In the genomic region with DNA sequence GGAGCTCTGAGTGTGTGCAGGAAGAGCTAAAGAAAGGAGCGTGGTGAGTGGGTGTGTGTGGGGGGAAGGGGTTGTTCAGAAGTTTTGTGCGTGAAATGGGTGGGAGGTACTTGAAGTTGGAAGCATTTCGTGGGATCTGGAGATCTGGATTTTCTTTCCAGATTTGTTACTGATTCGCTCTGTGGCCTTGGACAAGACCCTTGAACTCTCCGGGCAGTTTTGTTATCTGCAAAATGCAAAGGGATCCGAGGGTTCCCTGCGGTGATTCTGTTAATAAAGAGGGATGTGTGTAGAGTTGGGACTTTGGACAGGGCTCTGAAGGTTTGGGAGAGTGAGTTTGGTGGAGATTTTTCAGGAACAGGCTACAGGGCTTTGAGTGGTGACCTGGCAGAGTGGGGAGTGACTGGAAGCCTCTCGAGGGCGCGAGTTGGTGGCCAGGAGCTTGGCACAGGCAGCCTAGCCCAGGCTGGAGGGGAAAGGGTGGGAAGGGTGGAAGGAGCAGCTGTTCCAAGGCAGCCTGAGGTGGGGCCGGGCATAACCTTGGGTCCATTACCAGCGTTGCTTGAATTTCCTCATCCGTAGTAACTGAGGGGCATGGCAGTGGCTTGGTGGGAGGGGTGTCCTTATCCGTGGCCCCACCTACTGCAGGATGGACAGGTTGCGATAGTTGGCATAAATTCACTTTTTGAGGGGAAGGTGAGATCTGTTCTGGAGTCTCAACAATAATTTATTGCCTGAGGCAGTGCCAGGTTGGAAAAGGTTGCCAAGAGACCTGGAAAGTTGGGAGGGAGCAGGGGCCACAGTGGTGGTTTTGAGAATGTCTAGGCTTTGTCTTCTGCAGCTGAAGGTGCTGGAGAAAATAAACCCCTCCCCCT, we compare ENCODE assay signal across 1 cellular context.
A peak's percentile ranks its signal among the peaks of the same experiment; 100 is the strongest.
TF ChIP-seq lines count a peak whose summit lies in the region.

No MANE protein-coding gene starts in this region.

TF ChIP-seq in HEK293, 187 proteins besides CTCF, POLR2A, EP300 and RAD21 (continued from another document):
- TF ChIP-seq ZNF341 (tag by site-specific recombination; IDR thresholded peaks at IDR 0.05; ENCODE audit: low read depth) = peak; percentile 49
- no peak; the same call in 1 of the 2 replicates for TF ChIP-seq ZNF335 (tag by site-specific recombination; conservative IDR thresholded peaks at IDR 0.05)
- peak; percentile 61; the same call in 1 of the 2 replicates for TF ChIP-seq GFI1B (tag by site-specific recombination; IDR thresholded peaks at IDR 0.05)
- TF ChIP-seq GLI2 (tag by site-specific recombination; IDR thresholded peaks at IDR 0.05; ENCODE audit: borderline replicate concordance, low read depth) = no peak
- peak; percentile 99 for TF ChIP-seq ZFHX2 (tag by site-specific recombination; conservative IDR thresholded peaks at IDR 0.05)
- TF ChIP-seq EGR2 (tag by site-specific recombination; IDR thresholded peaks at IDR 0.05; ENCODE audit: low read depth) = peak; percentile 99
- TF ChIP-seq IKZF3 (tag by site-specific recombination; IDR thresholded peaks at IDR 0.05) = no peak
- no peak for TF ChIP-seq ZNF626 (tag by site-specific recombination; IDR thresholded peaks at IDR 0.05)
- TF ChIP-seq ZIC2 (tag by site-specific recombination; IDR thresholded peaks at IDR 0.05) = peak; percentile 49; the same call in 1 of the 2 replicates
- TF ChIP-seq ZNF169 (tag by site-specific recombination; IDR thresholded peaks at IDR 0.05) = no peak
- TF ChIP-seq KLF17 (tag by site-specific recombination; IDR thresholded peaks at IDR 0.05) = peak; percentile 87
- TF ChIP-seq SCRT2 (tag by site-specific recombination; IDR thresholded peaks at IDR 0.05) = no peak
- TF ChIP-seq ZNF362 (tag by site-specific recombination; IDR thresholded peaks at IDR 0.05) = no peak
- peak; percentile 89 for TF ChIP-seq KLF1 (tag by site-specific recombination; IDR thresholded peaks at IDR 0.05)
- TF ChIP-seq ZNF423 (tag by site-specific recombination; IDR thresholded peaks at IDR 0.05) = 0 out of 2 replicates have a peak, but pooled peaks have one; percentile 15
- peak; percentile 29; the same call in 1 of the 2 replicates for TF ChIP-seq ZBTB8A (tag by site-specific recombination; IDR thresholded peaks at IDR 0.05)
- TF ChIP-seq ZNF473 (tag by site-specific recombination; IDR thresholded peaks at IDR 0.05) = no peak
- TF ChIP-seq OVOL3 (tag by site-specific recombination; IDR thresholded peaks at IDR 0.05) = no peak
- peak; percentile 97 for TF ChIP-seq ZNF600 (tag by site-specific recombination; IDR thresholded peaks at IDR 0.05)
- peak; percentile 68; the same call in 1 of the 2 replicates for TF ChIP-seq ZFP37 (tag by site-specific recombination; IDR thresholded peaks at IDR 0.05)
- TF ChIP-seq MZF1 (tag by site-specific recombination; IDR thresholded peaks at IDR 0.05; ENCODE audit: borderline replicate concordance) = peak; percentile 8; the same call in 1 of the 2 replicates
- peak; percentile 86 for TF ChIP-seq ZNF398 (tag by site-specific recombination; IDR thresholded peaks at IDR 0.05)
- peak; percentile 14; the same call in 1 of the 2 replicates for TF ChIP-seq ZXDB (tag by site-specific recombination; IDR thresholded peaks at IDR 0.05)
- TF ChIP-seq PRDM10 (tag by site-specific recombination; IDR thresholded peaks at IDR 0.05) = peak; percentile 52; the same call in 1 of the 2 replicates
- no peak for TF ChIP-seq RBAK (tag by site-specific recombination; IDR thresholded peaks at IDR 0.05)
- TF ChIP-seq BCL11A (tag by site-specific recombination; IDR thresholded peaks at IDR 0.05; ENCODE audit: low read depth) = 0 out of 2 replicates have a peak, but pooled peaks have one; percentile 5
- peak; percentile 83 for TF ChIP-seq REST (tag by site-specific recombination; IDR thresholded peaks at IDR 0.05)
